9 cellular contexts compared by ENCODE assay signal in genomic region chr4:184385705-184386141, GRCh38.
DNase-seq lines count a peak whose midpoint lies in the region; ATAC-seq, FAIRE-seq and TF ChIP-seq lines count a peak whose summit lies in the region.
"Had no signal": no experiment of that assay in that cellular context is flagged by ENCODE, and none has a peak within 500 bp of the region (broad histone marks: within the 10 kb centered on the region; RNA-seq: fewer than 3 reads in every experiment).

No MANE protein-coding gene starts in this region.

- intact Hi-C loops in pancreas (cut with DNase I) = no loop called here

- no peaks in the 10 kb centered on the region for H3K27me3 ChIP-seq in Peyer's patch
- no peaks in the 10 kb centered on the region for H3K27me3 ChIP-seq in gastroesophageal sphincter
- H3K27me3 ChIP-seq in pancreas = no peaks in the 10 kb centered on the region

- H3K4me3 ChIP-seq in Peyer's patch (no peak overlapping the region), gastroesophageal sphincter (no peak overlapping the region), pancreas (no peak overlapping the region)

- TF ChIP-seq EP300 in gastroesophageal sphincter (IDR thresholded peaks at IDR 0.05) = no peak

- 50 to 56% methylated on average over 3 to 6 of the region's 6 CpGs for WGBS in gastroesophageal sphincter (ENCODE audit: low coverage in 1 of 2), 2 donors
- WGBS in pancreas, 2 donors = 58% methylated on average over 6 of the region's 6 CpGs

- H3K36me3 ChIP-seq in Peyer's patch = peaks cover 0 to 35% (median 0%) of the 10 kb centered on the region in 3 donors
- peaks cover 0 to 45% of the 10 kb centered on the region in 2 donors for H3K36me3 ChIP-seq in gastroesophageal sphincter
- H3K36me3 ChIP-seq in pancreas = peaks cover 0 to 22% (median 0%) of the 10 kb centered on the region in 3 donors

- H3K9me3 ChIP-seq in Peyer's patch (no peaks in the 10 kb centered on the region), gastroesophageal sphincter (no peaks in the 10 kb centered on the region), pancreas (no peaks in the 10 kb centered on the region)

- TF ChIP-seq POLR2A in GM12892 (IDR thresholded peaks at IDR 0.05; ENCODE audit: low read depth, low read length) (no peak), Peyer's patch (IDR thresholded peaks at IDR 0.05) (peak in 1 of 2 donors; percentile 33), gastroesophageal sphincter (IDR thresholded peaks at IDR 0.05) (no peak)

- peak overlapping the region; percentile 56 to 85 (median 81) for H3K27ac ChIP-seq in Peyer's patch
- H3K27ac ChIP-seq in gastroesophageal sphincter = peak overlapping the region in 3 of 4 donors; percentile 79 to 87 (median 83)
- H3K27ac ChIP-seq in pancreas = peak overlapping the region in 2 of 4 donors; percentile 80 to 84

- ATAC-seq in gastroesophageal sphincter (peak; percentile 31), pancreas (peak in 3 of 4 donors; percentile 31 to 54 (median 47)), HG02588 (IDR thresholded peaks at IDR 0.05; ENCODE audit: unreplicated experiment) (no peak), HG03108 (IDR thresholded peaks at IDR 0.05; ENCODE audit: unreplicated experiment) (no peak)

- FAIRE-seq in GM12892 (lab: Jason Lieb, UNC) (peak; percentile 40), pancreas (lab: Jason Lieb, UNC) (no peak), frontal cortex (lab: Jason Lieb, UNC) (no peak)

- H3K4me1 ChIP-seq in Peyer's patch (peaks cover 6 to 55% (median 28%) of the 10 kb centered on the region in 4 donors), gastroesophageal sphincter (peaks cover 6 to 53% (median 31%) of the 10 kb centered on the region in 3 donors), pancreas (peaks cover 21 to 52% (median 36%) of the 10 kb centered on the region in 3 donors)

- DNase-seq in GM12892 (ENCODE audit: insufficient read length) (no peak), Peyer's patch (peak in 2 of 3 donors; percentile 57 to 79), pancreas (peak in 1 of 6 donors; percentile 20), frontal cortex (ENCODE audit: low spot score in 2 of 2) (no peak), NCI-H128 (lab: John Stamatoyannopoulos, UW; ENCODE audit: unreplicated experiment) (no peak)
- DNase-seq: NCI-H446 treated with DMSO at 0.1 percent for 48 hours had no signal

- TF ChIP-seq CTCF in Peyer's patch (IDR thresholded peaks at IDR 0.05) = no peak
- no peak for TF ChIP-seq CTCF in gastroesophageal sphincter (IDR thresholded peaks at IDR 0.05)
- no peak for TF ChIP-seq CTCF in pancreas (IDR thresholded peaks at IDR 0.05)

Comparison
In these comparisons a context has a peak if more than half of its experiments do, and no peak if none do; other contexts are left out.
1. DNase-seq: peak in Peyer's patch (2 of 3); none in GM12892 (single experiment), frontal cortex (0 of 2) and NCI-H128 (single experiment).
2. ATAC-seq: peak in gastroesophageal sphincter (single experiment) and pancreas (3 of 4); none in HG02588 (single experiment) and HG03108 (single experiment).